Comparison of ENCODE assay signal across 13 cellular contexts in genomic region chr1:184882649-184883303, GRCh38.
A peak's percentile ranks its signal among the peaks of the same experiment; 100 is the strongest.
DNase-seq lines count a peak whose midpoint lies in the region; ATAC-seq and TF ChIP-seq lines count a peak whose summit lies in the region.
"Had no signal": no experiment of that assay in that cellular context is flagged by ENCODE, and none has a peak within 500 bp of the region (broad histone marks: within the 10 kb centered on the region; RNA-seq: fewer than 3 reads in every experiment).

No MANE protein-coding gene starts in this region.

- intact Hi-C loops in esophagus squamous epithelium (cut with DNase I) = no loop called here

- no peaks in the 10 kb centered on the region for H3K9me3 Mint-ChIP-seq in T-helper 1 cell treated with Interleukin-12 subunit alpha and Interleukin-12 subunit beta and Interleukin-4 antibody, amounts not matched to agents 30 μg/mL and 1 μg/mL, for 36 hours
- no peaks in the 10 kb centered on the region for H3K9me3 Mint-ChIP-seq in stimulated activated memory B cell treated with anti-CD40 and anti-IgM and Interleukin-4, amounts not matched to agents 10 μg/mL and 1 μg/mL and 100 μg/mL, for 72 hours

- no peak overlapping the region for H3K9ac ChIP-seq in SK-N-SH

- DNase-seq in activated CD4-positive, CD25-positive, alpha-beta regulatory T cell treated with anti-CD3 and anti-CD28 coated beads, Interleukin-2, amount 50 U/mL, for 72 hours = no peak
- no peak for DNase-seq in esophagus squamous epithelium (lab: John Stamatoyannopoulos, UW)
- no peak for DNase-seq in SK-N-SH
- DNase-seq in upper lobe of left lung = no peak
- no peak for DNase-seq in inferior parietal cortex (ENCODE audit: extremely low spot score)
- DNase-seq: activated CD4-positive, CD25-positive, alpha-beta regulatory T cell; NK-92 treated with Interleukin-12 subunit alpha and Interleukin-12 subunit beta, amount 100 ng/mL, for 24 hours had no signal

- TF ChIP-seq POLR2A in esophagus squamous epithelium (IDR thresholded peaks at IDR 0.05) (no peak), upper lobe of left lung (IDR thresholded peaks at IDR 0.05) (no peak)

- no peaks in the 10 kb centered on the region for H3K27me3 Mint-ChIP-seq in T-helper 1 cell treated with Interleukin-12 subunit alpha and Interleukin-12 subunit beta and Interleukin-4 antibody, amounts not matched to agents 30 μg/mL and 1 μg/mL, for 36 hours (ENCODE audit: low read depth)
- no peaks in the 10 kb centered on the region for H3K27me3 Mint-ChIP-seq in stimulated activated memory B cell treated with anti-CD40 and anti-IgM and Interleukin-4, amounts not matched to agents 10 μg/mL and 1 μg/mL and 100 μg/mL, for 72 hours

- H3K36me3 ChIP-seq in esophagus squamous epithelium (peaks cover 0 to 6% (median 0%) of the 10 kb centered on the region in 3 donors), SK-N-SH (replicated peaks in 1 of 2; ENCODE audit: control insufficient read depth in 1 of 2, insufficient read depth in 2 of 2, low read length in 1 of 2) (peaks cover 0 to 6% of the 10 kb centered on the region in 2 experiments), upper lobe of left lung (no peaks in the 10 kb centered on the region)

- no peaks in the 10 kb centered on the region for H4K20me1 ChIP-seq in SK-N-SH (ENCODE audit: insufficient read depth)

- no peak overlapping the region for H2AFZ ChIP-seq in SK-N-SH (ENCODE audit: low read depth)

- H3K4me1 Mint-ChIP-seq in T-helper 1 cell treated with Interleukin-12 subunit alpha and Interleukin-12 subunit beta and Interleukin-4 antibody, amounts not matched to agents 30 μg/mL and 1 μg/mL, for 36 hours (ENCODE audit: low read depth) = peaks cover 14% of the 10 kb centered on the region
- peaks cover 6% of the 10 kb centered on the region for H3K4me1 Mint-ChIP-seq in stimulated activated memory B cell treated with anti-CD40 and anti-IgM and Interleukin-4, amounts not matched to agents 10 μg/mL and 1 μg/mL and 100 μg/mL, for 72 hours

- POLR2A ChIA-PET in SK-N-SH (lab: Yijun Ruan, JAX) = no interaction called here

- TF ChIP-seq CTCF in esophagus squamous epithelium (IDR thresholded peaks at IDR 0.05) (no peak), SK-N-SH (IDR thresholded peaks at IDR 0.05) (no peak), upper lobe of left lung (IDR thresholded peaks at IDR 0.05) (no peak)

- CTCF ChIA-PET in SK-N-SH (lab: Yijun Ruan, JAX) = no interaction called here

- H3K9me2 ChIP-seq in SK-N-SH = no peaks in the 10 kb centered on the region

- H3K9me3 ChIP-seq in esophagus squamous epithelium = no peaks in the 10 kb centered on the region
- no peaks in the 10 kb centered on the region for H3K9me3 ChIP-seq in SK-N-SH
- no peaks in the 10 kb centered on the region for H3K9me3 ChIP-seq in upper lobe of left lung
- H3K9me3 ChIP-seq: A549 had no signal

- H3K36me3 Mint-ChIP-seq in T-helper 1 cell treated with Interleukin-12 subunit alpha and Interleukin-12 subunit beta and Interleukin-4 antibody, amounts not matched to agents 30 μg/mL and 1 μg/mL, for 36 hours (ENCODE audit: low read depth) = peaks cover 17% of the 10 kb centered on the region
- H3K36me3 Mint-ChIP-seq in stimulated activated memory B cell treated with anti-CD40 and anti-IgM and Interleukin-4, amounts not matched to agents 10 μg/mL and 1 μg/mL and 100 μg/mL, for 72 hours = peaks cover 7% of the 10 kb centered on the region

- H3K79me2 ChIP-seq in SK-N-SH (ENCODE audit: insufficient read depth) = no peaks in the 10 kb centered on the region

- H3K27ac ChIP-seq in esophagus squamous epithelium = peak overlapping the region; percentile 64 to 89 (median 82)
- H3K27ac ChIP-seq in SK-N-SH (ENCODE audit: low read depth in 2 of 2, low read length in 1 of 2) = no peak overlapping the region
- H3K27ac ChIP-seq in upper lobe of left lung = no peak overlapping the region
- H3K27ac ChIP-seq: A549 had no signal

- no peak for TF ChIP-seq EP300 in SK-N-SH (IDR thresholded peaks at IDR 0.05; ENCODE audit: borderline replicate concordance in 1 of 2, low read depth in 1 of 2, low read length in 1 of 2)
- no peak for TF ChIP-seq EP300 in upper lobe of left lung (IDR thresholded peaks at IDR 0.05)

- ATAC-seq in activated CD4-positive, CD25-positive, alpha-beta regulatory T cell treated with anti-CD3 and anti-CD28 coated beads, Interleukin-2, amount 50 U/mL, for 24 hours = peak; percentile 84 to 89
- ATAC-seq in stimulated activated memory B cell treated with anti-CD40 and anti-IgM and Interleukin-4, amounts not matched to agents 10 μg/mL and 1 μg/mL and 100 μg/mL, for 72 hours = peak; percentile 51
- no peak for ATAC-seq in upper lobe of left lung (ENCODE audit: low FRiP score in 2 of 2)
- ATAC-seq: A549, K562, sciatic nerve had no signal

- H3K4me1 ChIP-seq in esophagus squamous epithelium (peaks cover 8 to 91% (median 23%) of the 10 kb centered on the region in 3 donors), SK-N-SH (ENCODE audit: control insufficient read depth in 1 of 2, insufficient read depth in 2 of 2, low read depth in 1 of 2, low read length in 1 of 2) (peaks cover 2 to 21% of the 10 kb centered on the region in 2 experiments), upper lobe of left lung (peaks cover 0 to 12% (median 6%) of the 10 kb centered on the region in 4 donors)
- H3K4me1 ChIP-seq: A549 had no signal

- H3K27me3 ChIP-seq in esophagus squamous epithelium (no peaks in the 10 kb centered on the region), SK-N-SH (ENCODE audit: insufficient read depth) (no peaks in the 10 kb centered on the region), upper lobe of left lung (no peaks in the 10 kb centered on the region)

- TF ChIP-seq RAD21 in SK-N-SH (IDR thresholded peaks at IDR 0.05; ENCODE audit: low read length) = no peak

- WGBS in esophagus squamous epithelium, 2 donors = 31 to 35% methylated on average over 6 of the region's 6 CpGs
- WGBS in SK-N-SH (ENCODE audit: low lambda C conversion rate) = 83% methylated on average over 6 of the region's 6 CpGs
- 67 to 72% methylated on average over 6 of the region's 6 CpGs for WGBS in upper lobe of left lung, 2 donors

- H3K27ac Mint-ChIP-seq in T-helper 1 cell treated with Interleukin-12 subunit alpha and Interleukin-12 subunit beta and Interleukin-4 antibody, amounts not matched to agents 30 μg/mL and 1 μg/mL, for 36 hours = peak overlapping the region; percentile 23
- H3K27ac Mint-ChIP-seq in stimulated activated memory B cell treated with anti-CD40 and anti-IgM and Interleukin-4, amounts not matched to agents 10 μg/mL and 1 μg/mL and 100 μg/mL, for 72 hours = peak overlapping the region; percentile 13

- no peak overlapping the region for H3K4me3 ChIP-seq in esophagus squamous epithelium
- H3K4me3 ChIP-seq in SK-N-SH (ENCODE audit: low read depth in 2 of 2, low read length in 1 of 2) = no peak overlapping the region
- no peak overlapping the region for H3K4me3 ChIP-seq in upper lobe of left lung
- H3K4me3 ChIP-seq: A549, K562 had no signal

- no peak overlapping the region for H3K4me2 ChIP-seq in SK-N-SH
- H3K4me2 ChIP-seq: A549 had no signal

- no peak overlapping the region for H3K4me3 Mint-ChIP-seq in T-helper 1 cell treated with Interleukin-12 subunit alpha and Interleukin-12 subunit beta and Interleukin-4 antibody, amounts not matched to agents 30 μg/mL and 1 μg/mL, for 36 hours
- H3K4me3 Mint-ChIP-seq in stimulated activated memory B cell treated with anti-CD40 and anti-IgM and Interleukin-4, amounts not matched to agents 10 μg/mL and 1 μg/mL and 100 μg/mL, for 72 hours = no peak overlapping the region

- H3F3A ChIP-seq in SK-N-SH (replicated peaks; ENCODE audit: insufficient read depth) = peaks cover 16% of the 10 kb centered on the region

TF ChIP-seq in SK-N-SH, 30 proteins besides CTCF, POLR2A, EP300 and RAD21:
- no peak for TF ChIP-seq GATA2 (CRISPR knock-in tag; IDR thresholded peaks at IDR 0.05)
- TF ChIP-seq CHD2 (IDR thresholded peaks at IDR 0.05; ENCODE audit: low read length, partially characterized antibody) = no peak
- no peak for TF ChIP-seq RFX5 (IDR thresholded peaks at IDR 0.05; ENCODE audit: low read length)

Comparison
In these comparisons a context has a peak if more than half of its experiments do, and no peak if none do; other contexts are left out.
1. ATAC-seq: peak in activated CD4-positive, CD25-positive, alpha-beta regulatory T cell treated with anti-CD3 and anti-CD28 coated beads, Interleukin-2, amount 50 U/mL, for 24 hours (2 of 2) and stimulated activated memory B cell treated with anti-CD40 and anti-IgM and Interleukin-4, amounts not matched to agents 10 μg/mL and 1 μg/mL and 100 μg/mL, for 72 hours (single experiment); none in upper lobe of left lung (0 of 2).
2. H3K27ac ChIP-seq: peak in esophagus squamous epithelium (4 of 4); none in SK-N-SH (0 of 2) and upper lobe of left lung (0 of 4).